ENCODE assay signal across 1 cellular context in the genomic region with DNA sequence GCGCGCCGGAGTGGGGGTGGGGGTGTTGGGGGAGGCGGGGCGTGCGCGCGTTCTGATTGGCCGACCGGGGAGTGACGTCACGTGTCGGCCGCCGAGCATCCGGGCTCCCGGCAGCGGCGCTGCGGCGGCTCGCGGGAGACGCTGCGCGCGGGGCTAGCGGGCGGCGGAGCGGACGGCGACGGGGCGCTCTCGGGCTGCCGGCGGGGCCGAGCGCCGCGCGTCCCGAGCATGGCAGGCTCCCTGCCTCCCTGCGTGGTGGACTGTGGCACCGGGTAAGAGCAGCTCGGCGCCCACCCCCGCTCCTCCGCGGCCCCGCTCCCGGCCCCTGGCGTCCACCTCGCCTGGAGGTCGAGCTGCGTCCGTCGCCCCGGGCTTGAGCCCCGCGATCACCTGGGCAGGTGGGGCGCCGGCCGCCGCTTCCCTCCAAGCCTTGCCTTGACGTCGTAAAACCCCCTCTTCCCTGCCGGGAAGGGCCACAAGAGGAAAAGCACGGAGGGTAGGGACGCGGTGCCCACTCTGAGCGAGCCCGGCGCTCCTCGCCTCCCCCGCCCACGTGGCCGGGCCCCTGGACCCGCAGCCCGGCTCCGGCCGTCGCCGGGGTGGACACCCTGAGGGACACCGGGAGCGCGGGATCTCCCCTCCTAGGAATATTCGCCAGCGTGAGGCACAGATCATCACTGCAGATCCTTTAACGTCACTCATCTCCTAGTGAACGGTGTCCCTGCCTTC.
TF ChIP-seq lines count a peak whose summit lies in the region.

A gene (plus strand): TSS at position 98 of the 729 bp plus-strand sequence. CDS start 131 bp downstream, at position 229.

TF ChIP-seq in HepG2, 621 proteins besides CTCF, POLR2A, EP300 and RAD21 (continued from another document and continues in another):
- TF ChIP-seq, protein P1, sequence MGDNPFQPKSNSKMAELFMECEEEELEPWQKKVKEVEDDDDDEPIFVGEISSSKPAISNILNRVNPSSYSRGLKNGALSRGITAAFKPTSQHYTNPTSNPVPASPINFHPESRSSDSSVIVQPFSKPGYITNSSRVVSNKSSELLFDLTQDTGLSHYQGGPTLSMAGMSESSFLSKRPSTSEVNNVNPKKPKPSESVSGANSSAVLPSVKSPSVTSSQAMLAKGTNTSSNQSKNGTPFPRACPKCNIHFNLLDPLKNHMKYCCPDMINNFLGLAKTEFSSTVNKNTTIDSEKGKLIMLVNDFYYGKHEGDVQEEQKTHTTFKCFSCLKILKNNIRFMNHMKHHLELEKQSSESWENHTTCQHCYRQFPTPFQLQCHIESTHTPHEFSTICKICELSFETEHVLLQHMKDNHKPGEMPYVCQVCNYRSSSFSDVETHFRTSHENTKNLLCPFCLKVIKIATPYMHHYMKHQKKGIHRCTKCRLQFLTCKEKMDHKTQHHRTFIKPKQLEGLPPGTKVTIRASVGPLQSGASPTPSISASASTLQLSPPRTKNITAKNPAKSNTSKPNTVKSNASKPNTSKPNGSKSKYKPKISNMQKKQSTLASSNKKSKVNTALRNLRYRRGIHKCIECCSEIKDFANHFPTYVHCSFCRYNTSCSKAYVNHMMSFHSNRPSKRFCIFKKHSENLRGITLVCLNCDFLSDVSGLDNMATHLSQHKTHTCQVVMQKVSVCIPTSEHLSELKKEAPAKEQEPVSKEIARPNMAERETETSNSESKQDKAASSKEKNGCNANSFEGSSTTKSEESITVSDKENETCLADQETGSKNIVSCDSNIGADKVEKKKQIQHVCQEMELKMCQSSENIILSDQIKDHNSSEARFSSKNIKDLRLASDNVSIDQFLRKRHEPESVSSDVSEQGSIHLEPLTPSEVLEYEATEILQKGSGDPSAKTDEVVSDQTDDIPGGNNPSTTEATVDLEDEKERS (CRISPR knock-in tag; IDR thresholded peaks at IDR 0.05) = no peak
- TF ChIP-seq SMAD1 (CRISPR knock-in tag; IDR thresholded peaks at IDR 0.05; ENCODE audit: borderline replicate concordance, low read depth) (no peak), ZNF44 (CRISPR knock-in tag; IDR thresholded peaks at IDR 0.05) (no peak), ZNF329 (CRISPR knock-in tag; IDR thresholded peaks at IDR 0.05; ENCODE audit: low read depth) (peak; percentile 81; the same call in 1 of the 2 replicates), CEBPG (CRISPR knock-in tag; IDR thresholded peaks at IDR 0.05) (no peak), FOXM1 (CRISPR knock-in tag; IDR thresholded peaks at IDR 0.05) (no peak), ZNF883 (CRISPR knock-in tag; IDR thresholded peaks at IDR 0.05; ENCODE audit: not compliant biosample characterization) (peak; percentile 61), HDAC1 (CRISPR knock-in tag; IDR thresholded peaks at IDR 0.05) (peak; percentile 53), PCBP2 (optimal IDR thresholded peaks at IDR 0.05; ENCODE audit: low read depth, low read length, poor library complexity, severe bottlenecking) (no peak), ZNF772 (CRISPR knock-in tag; IDR thresholded peaks at IDR 0.05) (no peak; the same call in 1 of the 2 replicates), PAX8 (CRISPR knock-in tag; IDR thresholded peaks at IDR 0.05; ENCODE audit: borderline replicate concordance) (no peak), HOXA5 (CRISPR knock-in tag; IDR thresholded peaks at IDR 0.05) (no peak), CCDC6 (CRISPR knock-in tag; IDR thresholded peaks at IDR 0.05) (0 out of 2 replicates have a peak, but pooled peaks have one; percentile 38), RFXAP (CRISPR knock-in tag; IDR thresholded peaks at IDR 0.05; ENCODE audit: borderline replicate concordance) (no peak; the same call in 1 of the 2 replicates), ZNF782 (CRISPR knock-in tag; IDR thresholded peaks at IDR 0.05; ENCODE audit: borderline replicate concordance) (no peak), ZNF556 (CRISPR knock-in tag; IDR thresholded peaks at IDR 0.05; ENCODE audit: borderline replicate concordance) (no peak), GPN1 (CRISPR knock-in tag; IDR thresholded peaks at IDR 0.05; ENCODE audit: borderline replicate concordance) (no peak), ZNF709 (CRISPR knock-in tag; IDR thresholded peaks at IDR 0.05) (peak; percentile 71; the same call in 1 of the 2 replicates), TEAD3 (CRISPR knock-in tag; optimal IDR thresholded peaks at IDR 0.05; ENCODE audit: borderline replicate concordance) (no peak), ZBTB20 (CRISPR knock-in tag; IDR thresholded peaks at IDR 0.05; ENCODE audit: borderline replicate concordance, low read depth) (no peak), ZNF841 (CRISPR knock-in tag; IDR thresholded peaks at IDR 0.05; ENCODE audit: borderline replicate concordance) (0 out of 2 replicates have a peak, but pooled peaks have one; percentile 42), NPAS2 (CRISPR knock-in tag; IDR thresholded peaks at IDR 0.05; ENCODE audit: borderline replicate concordance) (no peak), XRCC5 (optimal IDR thresholded peaks at IDR 0.05; ENCODE audit: low read length) (no peak), PAWR (CRISPR knock-in tag; IDR thresholded peaks at IDR 0.05; ENCODE audit: borderline replicate concordance) (no peak), TOPORS (CRISPR knock-in tag; IDR thresholded peaks at IDR 0.05) (peak; percentile 79), KDM4B (CRISPR knock-in tag; IDR thresholded peaks at IDR 0.05) (no peak), MED8 (CRISPR knock-in tag; IDR thresholded peaks at IDR 0.05; ENCODE audit: insufficient replicate concordance) (no peak), ARNTL (CRISPR knock-in tag; IDR thresholded peaks at IDR 0.05) (no peak; the same call in 1 of the 2 replicates), ZNF205 (CRISPR knock-in tag; IDR thresholded peaks at IDR 0.05) (no peak)
- TF ChIP-seq, protein P2, sequence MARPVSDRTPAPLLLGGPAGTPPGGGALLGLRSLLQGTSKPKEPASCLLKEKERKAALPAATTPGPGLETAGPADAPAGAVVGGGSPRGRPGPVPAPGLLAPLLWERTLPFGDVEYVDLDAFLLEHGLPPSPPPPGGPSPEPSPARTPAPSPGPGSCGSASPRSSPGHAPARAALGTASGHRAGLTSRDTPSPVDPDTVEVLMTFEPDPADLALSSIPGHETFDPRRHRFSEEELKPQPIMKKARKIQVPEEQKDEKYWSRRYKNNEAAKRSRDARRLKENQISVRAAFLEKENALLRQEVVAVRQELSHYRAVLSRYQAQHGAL (CRISPR knock-in tag; IDR thresholded peaks at IDR 0.05; ENCODE audit: not compliant biosample characterization) = no peak
- TF ChIP-seq, protein P3, sequence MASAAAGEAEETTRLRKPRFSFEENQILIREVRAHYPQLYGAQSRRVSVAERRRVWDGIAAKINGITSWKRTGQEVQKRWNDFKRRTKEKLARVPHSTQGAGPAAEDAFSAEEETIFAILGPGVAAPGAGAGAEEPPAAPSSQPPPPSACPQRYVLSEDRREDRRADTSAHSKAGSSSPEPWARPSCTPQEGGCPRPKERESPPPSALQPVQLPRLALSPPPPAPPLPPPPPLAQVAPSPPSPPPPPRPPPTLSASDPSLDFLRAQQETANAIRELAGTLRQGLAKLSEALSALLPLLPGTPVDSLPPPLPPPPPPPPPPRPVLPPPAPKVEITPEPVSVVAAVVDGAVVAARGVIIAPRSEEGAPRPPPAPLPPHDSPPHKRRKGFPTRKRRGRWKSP (CRISPR knock-in tag; IDR thresholded peaks at IDR 0.05) = 0 out of 2 replicates have a peak, but pooled peaks have one; percentile 19
- TF ChIP-seq, protein P4, sequence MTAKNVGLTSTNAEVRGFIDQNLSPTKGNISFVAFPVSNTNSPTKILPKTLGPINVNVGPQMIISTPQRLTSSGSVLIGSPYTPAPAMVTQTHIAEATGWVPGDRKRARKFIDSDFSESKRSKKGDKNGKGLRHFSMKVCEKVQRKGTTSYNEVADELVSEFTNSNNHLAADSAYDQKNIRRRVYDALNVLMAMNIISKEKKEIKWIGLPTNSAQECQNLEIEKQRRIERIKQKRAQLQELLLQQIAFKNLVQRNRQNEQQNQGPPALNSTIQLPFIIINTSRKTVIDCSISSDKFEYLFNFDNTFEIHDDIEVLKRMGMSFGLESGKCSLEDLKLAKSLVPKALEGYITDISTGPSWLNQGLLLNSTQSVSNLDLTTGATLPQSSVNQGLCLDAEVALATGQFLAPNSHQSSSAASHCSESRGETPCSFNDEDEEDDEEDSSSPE (CRISPR knock-in tag; IDR thresholded peaks at IDR 0.05) = 0 out of 2 replicates have a peak, but pooled peaks have one; percentile 14
- TF ChIP-seq, protein P5, sequence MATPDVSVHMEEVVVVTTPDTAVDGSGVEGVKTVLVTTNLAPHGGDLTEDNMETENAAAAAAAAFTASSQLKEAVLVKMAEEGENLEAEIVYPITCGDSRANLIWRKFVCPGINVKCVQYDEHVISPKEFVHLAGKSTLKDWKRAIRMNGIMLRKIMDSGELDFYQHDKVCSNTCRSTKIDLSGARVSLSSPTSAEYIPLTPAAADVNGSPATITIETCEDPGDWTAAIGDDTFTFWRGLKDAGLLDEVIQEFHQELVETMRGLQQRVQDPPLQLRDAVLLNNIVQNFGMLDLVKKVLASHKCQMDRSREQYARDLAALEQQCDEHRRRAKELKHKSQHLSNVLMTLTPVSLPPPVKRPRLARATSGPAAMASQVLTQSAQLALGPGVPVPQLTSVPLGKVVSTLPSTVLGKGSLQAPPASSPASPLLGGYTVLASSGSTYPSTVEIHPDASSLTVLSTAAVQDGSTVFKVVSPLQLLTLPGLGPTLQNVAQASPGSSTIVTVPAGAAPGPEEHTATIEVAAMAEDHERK (CRISPR knock-in tag; IDR thresholded peaks at IDR 0.05; ENCODE audit: low read depth) = 0 out of 2 replicates have a peak, but pooled peaks have one; percentile 6
- TF ChIP-seq, protein P6, sequence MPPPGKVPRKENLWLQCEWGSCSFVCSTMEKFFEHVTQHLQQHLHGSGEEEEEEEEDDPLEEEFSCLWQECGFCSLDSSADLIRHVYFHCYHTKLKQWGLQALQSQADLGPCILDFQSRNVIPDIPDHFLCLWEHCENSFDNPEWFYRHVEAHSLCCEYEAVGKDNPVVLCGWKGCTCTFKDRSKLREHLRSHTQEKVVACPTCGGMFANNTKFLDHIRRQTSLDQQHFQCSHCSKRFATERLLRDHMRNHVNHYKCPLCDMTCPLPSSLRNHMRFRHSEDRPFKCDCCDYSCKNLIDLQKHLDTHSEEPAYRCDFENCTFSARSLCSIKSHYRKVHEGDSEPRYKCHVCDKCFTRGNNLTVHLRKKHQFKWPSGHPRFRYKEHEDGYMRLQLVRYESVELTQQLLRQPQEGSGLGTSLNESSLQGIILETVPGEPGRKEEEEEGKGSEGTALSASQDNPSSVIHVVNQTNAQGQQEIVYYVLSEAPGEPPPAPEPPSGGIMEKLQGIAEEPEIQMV (CRISPR knock-in tag; IDR thresholded peaks at IDR 0.05; ENCODE audit: low read depth) = 0 out of 2 replicates have a peak, but pooled peaks have one; percentile 45
- TF ChIP-seq, protein P7, sequence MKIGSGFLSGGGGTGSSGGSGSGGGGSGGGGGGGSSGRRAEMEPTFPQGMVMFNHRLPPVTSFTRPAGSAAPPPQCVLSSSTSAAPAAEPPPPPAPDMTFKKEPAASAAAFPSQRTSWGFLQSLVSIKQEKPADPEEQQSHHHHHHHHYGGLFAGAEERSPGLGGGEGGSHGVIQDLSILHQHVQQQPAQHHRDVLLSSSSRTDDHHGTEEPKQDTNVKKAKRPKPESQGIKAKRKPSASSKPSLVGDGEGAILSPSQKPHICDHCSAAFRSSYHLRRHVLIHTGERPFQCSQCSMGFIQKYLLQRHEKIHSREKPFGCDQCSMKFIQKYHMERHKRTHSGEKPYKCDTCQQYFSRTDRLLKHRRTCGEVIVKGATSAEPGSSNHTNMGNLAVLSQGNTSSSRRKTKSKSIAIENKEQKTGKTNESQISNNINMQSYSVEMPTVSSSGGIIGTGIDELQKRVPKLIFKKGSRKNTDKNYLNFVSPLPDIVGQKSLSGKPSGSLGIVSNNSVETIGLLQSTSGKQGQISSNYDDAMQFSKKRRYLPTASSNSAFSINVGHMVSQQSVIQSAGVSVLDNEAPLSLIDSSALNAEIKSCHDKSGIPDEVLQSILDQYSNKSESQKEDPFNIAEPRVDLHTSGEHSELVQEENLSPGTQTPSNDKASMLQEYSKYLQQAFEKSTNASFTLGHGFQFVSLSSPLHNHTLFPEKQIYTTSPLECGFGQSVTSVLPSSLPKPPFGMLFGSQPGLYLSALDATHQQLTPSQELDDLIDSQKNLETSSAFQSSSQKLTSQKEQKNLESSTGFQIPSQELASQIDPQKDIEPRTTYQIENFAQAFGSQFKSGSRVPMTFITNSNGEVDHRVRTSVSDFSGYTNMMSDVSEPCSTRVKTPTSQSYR (CRISPR knock-in tag; IDR thresholded peaks at IDR 0.05; ENCODE audit: borderline replicate concordance) = 0 out of 2 replicates have a peak, but pooled peaks have one; percentile 10
- TF ChIP-seq, protein P8, sequence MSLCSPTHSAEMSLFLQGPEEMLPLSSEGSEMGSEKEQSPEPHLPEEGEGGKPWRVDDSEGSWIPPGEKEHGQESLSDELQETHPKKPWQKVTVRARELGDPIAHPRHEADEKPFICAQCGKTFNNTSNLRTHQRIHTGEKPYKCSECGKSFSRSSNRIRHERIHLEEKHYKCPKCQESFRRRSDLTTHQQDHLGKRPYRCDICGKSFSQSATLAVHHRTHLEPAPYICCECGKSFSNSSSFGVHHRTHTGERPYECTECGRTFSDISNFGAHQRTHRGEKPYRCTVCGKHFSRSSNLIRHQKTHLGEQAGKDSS (CRISPR knock-in tag; IDR thresholded peaks at IDR 0.05; ENCODE audit: borderline replicate concordance, low read depth) = 0 out of 2 replicates have a peak, but pooled peaks have one; percentile 37
- TF ChIP-seq, protein P9, sequence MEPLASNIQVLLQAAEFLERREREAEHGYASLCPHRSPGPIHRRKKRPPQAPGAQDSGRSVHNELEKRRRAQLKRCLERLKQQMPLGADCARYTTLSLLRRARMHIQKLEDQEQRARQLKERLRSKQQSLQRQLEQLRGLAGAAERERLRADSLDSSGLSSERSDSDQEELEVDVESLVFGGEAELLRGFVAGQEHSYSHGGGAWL (CRISPR knock-in tag; IDR thresholded peaks at IDR 0.05) = peak; percentile 86
- TF ChIP-seq, protein P10, sequence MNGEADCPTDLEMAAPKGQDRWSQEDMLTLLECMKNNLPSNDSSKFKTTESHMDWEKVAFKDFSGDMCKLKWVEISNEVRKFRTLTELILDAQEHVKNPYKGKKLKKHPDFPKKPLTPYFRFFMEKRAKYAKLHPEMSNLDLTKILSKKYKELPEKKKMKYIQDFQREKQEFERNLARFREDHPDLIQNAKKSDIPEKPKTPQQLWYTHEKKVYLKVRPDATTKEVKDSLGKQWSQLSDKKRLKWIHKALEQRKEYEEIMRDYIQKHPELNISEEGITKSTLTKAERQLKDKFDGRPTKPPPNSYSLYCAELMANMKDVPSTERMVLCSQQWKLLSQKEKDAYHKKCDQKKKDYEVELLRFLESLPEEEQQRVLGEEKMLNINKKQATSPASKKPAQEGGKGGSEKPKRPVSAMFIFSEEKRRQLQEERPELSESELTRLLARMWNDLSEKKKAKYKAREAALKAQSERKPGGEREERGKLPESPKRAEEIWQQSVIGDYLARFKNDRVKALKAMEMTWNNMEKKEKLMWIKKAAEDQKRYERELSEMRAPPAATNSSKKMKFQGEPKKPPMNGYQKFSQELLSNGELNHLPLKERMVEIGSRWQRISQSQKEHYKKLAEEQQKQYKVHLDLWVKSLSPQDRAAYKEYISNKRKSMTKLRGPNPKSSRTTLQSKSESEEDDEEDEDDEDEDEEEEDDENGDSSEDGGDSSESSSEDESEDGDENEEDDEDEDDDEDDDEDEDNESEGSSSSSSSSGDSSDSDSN (CRISPR knock-in tag; IDR thresholded peaks at IDR 0.05) = peak; percentile 86; the same call in 1 of the 2 replicates
- TF ChIP-seq, protein P11, sequence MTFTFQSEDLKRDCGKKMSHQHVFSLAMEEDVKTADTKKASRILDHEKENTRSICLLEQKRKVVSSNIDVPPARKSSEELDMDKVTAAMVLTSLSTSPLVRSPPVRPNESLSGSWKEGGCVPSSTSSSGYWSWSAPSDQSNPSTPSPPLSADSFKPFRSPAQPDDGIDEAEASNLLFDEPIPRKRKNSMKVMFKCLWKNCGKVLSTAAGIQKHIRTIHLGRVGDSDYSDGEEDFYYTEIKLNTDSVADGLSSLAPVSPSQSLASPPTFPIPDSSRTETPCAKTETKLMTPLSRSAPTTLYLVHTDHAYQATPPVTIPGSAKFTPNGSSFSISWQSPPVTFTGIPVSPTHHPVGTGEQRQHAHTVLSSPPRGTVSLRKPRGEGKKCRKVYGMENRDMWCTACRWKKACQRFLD (CRISPR knock-in tag; IDR thresholded peaks at IDR 0.05; ENCODE audit: borderline replicate concordance) = no peak
